ENCODE assay signal across 8 cellular contexts in the genomic region with DNA sequence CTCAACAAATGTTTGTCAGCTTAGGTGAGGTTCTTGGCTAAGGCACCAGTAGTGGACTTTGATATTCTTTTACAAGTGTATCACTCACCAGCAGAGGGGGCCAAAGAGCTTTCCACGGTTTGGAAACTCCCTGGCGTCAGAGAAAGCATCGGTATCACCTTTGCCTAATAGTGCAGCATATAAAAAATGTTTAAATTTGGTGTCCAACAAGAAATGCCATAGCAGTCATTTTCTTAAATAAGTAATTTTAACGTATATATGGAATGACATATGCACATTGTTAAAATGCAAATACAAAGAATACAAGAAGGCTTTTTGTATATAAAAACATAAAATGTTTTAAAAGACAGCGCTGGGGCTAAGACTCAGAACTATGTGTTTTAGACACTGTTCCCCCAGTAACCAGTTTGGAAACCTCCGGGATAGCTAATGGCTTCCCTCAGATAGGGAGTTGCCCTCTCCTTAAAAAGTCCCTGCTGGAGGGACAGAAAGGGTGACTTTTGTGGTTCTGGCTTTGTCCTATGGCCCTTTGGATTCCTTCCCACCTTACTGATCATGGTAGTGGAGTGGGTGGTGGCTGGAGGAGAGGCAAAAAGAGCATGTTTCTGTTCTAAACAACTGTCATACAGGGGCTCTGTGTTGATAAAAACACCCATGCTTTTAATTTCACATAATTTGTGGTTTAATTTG.
A peak's percentile ranks its signal among the peaks of the same experiment; 100 is the strongest.
DNase-seq lines count a peak whose midpoint lies in the region; ATAC-seq and TF ChIP-seq lines count a peak whose summit lies in the region.

No MANE protein-coding gene starts in this region.

- TF ChIP-seq POLR2A in Peyer's patch (IDR thresholded peaks at IDR 0.05) = no peak
- no peak for TF ChIP-seq POLR2A in stomach (IDR thresholded peaks at IDR 0.05)

- H3K4me1 Mint-ChIP-seq in CD8-positive, alpha-beta T cell (ENCODE audit: low read depth) = peaks cover 13% of the 10 kb centered on the region
- H3K4me1 Mint-ChIP-seq in activated T-cell treated with anti-CD3 and anti-CD28 coated beads, Interleukin-2, amount 50 U/mL, for 72 hours (ENCODE audit: low read depth) = peaks cover 45% of the 10 kb centered on the region
- H3K4me1 Mint-ChIP-seq in neural crest cell = peaks cover 15% of the 10 kb centered on the region

- no peaks in the 10 kb centered on the region for H3K9me3 Mint-ChIP-seq in CD8-positive, alpha-beta T cell
- no peaks in the 10 kb centered on the region for H3K9me3 Mint-ChIP-seq in activated T-cell treated with anti-CD3 and anti-CD28 coated beads, Interleukin-2, amount 50 U/mL, for 72 hours
- no peaks in the 10 kb centered on the region for H3K9me3 Mint-ChIP-seq in neural crest cell

- H3K27me3 ChIP-seq in CD8-positive, alpha-beta T cell (ENCODE audit: insufficient read depth, low read length) = no peaks in the 10 kb centered on the region
- no peaks in the 10 kb centered on the region for H3K27me3 ChIP-seq in Peyer's patch
- H3K27me3 ChIP-seq in stomach = no peaks in the 10 kb centered on the region

- no peaks in the 10 kb centered on the region for H3K36me3 Mint-ChIP-seq in CD8-positive, alpha-beta T cell
- H3K36me3 Mint-ChIP-seq in activated T-cell treated with anti-CD3 and anti-CD28 coated beads, Interleukin-2, amount 50 U/mL, for 72 hours (ENCODE audit: insufficient read depth in 2 of 2) = no peaks in the 10 kb centered on the region
- no peaks in the 10 kb centered on the region for H3K36me3 Mint-ChIP-seq in neural crest cell (ENCODE audit: low read depth)

- no peaks in the 10 kb centered on the region for H3K9me3 ChIP-seq in CD8-positive, alpha-beta T cell (ENCODE audit: low read length)
- H3K9me3 ChIP-seq in Peyer's patch (no peaks in the 10 kb centered on the region), stomach (no peaks in the 10 kb centered on the region)

- no peak overlapping the region for H3K27ac ChIP-seq in CD8-positive, alpha-beta T cell (ENCODE audit: low read depth, low read length)
- peak overlapping the region in 2 of 4 donors; percentile 0 to 3 for H3K27ac ChIP-seq in Peyer's patch
- H3K27ac ChIP-seq in stomach = peak overlapping the region in 3 of 5 donors; percentile 21 to 56 (median 35)

- peak overlapping the region; percentile 7 for H3K4me3 ChIP-seq in CD8-positive, alpha-beta T cell (ENCODE audit: low read depth, low read length)
- H3K4me3 ChIP-seq in Peyer's patch = no peak overlapping the region
- no peak overlapping the region for H3K4me3 ChIP-seq in fibroblast of mammary gland (ENCODE audit: control insufficient read depth, low read depth, low read length)
- H3K4me3 ChIP-seq in stomach = peak overlapping the region in 2 of 4 donors; percentile 6 to 7

- peaks cover 6% of the 10 kb centered on the region for H3K4me1 ChIP-seq in CD8-positive, alpha-beta T cell (ENCODE audit: insufficient read depth, low read length)
- peaks cover 0 to 5% (median 2%) of the 10 kb centered on the region in 4 donors for H3K4me1 ChIP-seq in Peyer's patch
- H3K4me1 ChIP-seq in stomach = peaks cover 6 to 18% (median 10%) of the 10 kb centered on the region in 4 donors

- no peaks in the 10 kb centered on the region for H3K36me3 ChIP-seq in CD8-positive, alpha-beta T cell (ENCODE audit: insufficient read depth, low read length)
- no peaks in the 10 kb centered on the region for H3K36me3 ChIP-seq in Peyer's patch
- H3K36me3 ChIP-seq in stomach = no peaks in the 10 kb centered on the region

- POLR2A ChIA-PET in CD8-positive, alpha-beta T cell (lab: Charles Lee) = interaction anchor here (1.0 kb wide), 1 partner anchor 1162 kb away, joined by 5 read pairs; no protein-coding TSS in a partner anchor

- no peaks in the 10 kb centered on the region for H3K27me3 Mint-ChIP-seq in CD8-positive, alpha-beta T cell (ENCODE audit: low read depth)
- no peaks in the 10 kb centered on the region for H3K27me3 Mint-ChIP-seq in activated T-cell treated with anti-CD3 and anti-CD28 coated beads, Interleukin-2, amount 50 U/mL, for 72 hours (ENCODE audit: low read depth)
- no peaks in the 10 kb centered on the region for H3K27me3 Mint-ChIP-seq in neural crest cell (ENCODE audit: low read depth)

- WGBS in stomach, 5 donors = 12 to 17% (median 15%) methylated on average over 6 of the region's 6 CpGs

- CTCF ChIA-PET in CD8-positive, alpha-beta T cell (lab: Charles Lee) = interaction anchor here (0.6 to 4.6 kb wide), 26 partner anchors 9 to 1552 kb away, joined by 3 to 68 read pairs (median 4); a partner anchor contains a TSS

- TF ChIP-seq CTCF in CD8-positive, alpha-beta T cell (IDR thresholded peaks at IDR 0.05) = peak; percentile 64
- TF ChIP-seq CTCF in GM20000 (IDR thresholded peaks at IDR 0.05; ENCODE audit: extremely low read depth, missing control alignments) (peak; percentile 49), Peyer's patch (IDR thresholded peaks at IDR 0.05) (peak; percentile 45 to 92 (median 84)), fibroblast of mammary gland (conservative IDR thresholded peaks at IDR 0.05; ENCODE audit: control insufficient read depth, insufficient read depth, low read depth, low read length) (peak; percentile 88), neural crest cell (conservative IDR thresholded peaks at IDR 0.05) (peak; percentile 88), stomach (IDR thresholded peaks at IDR 0.05) (peak in 5 of 7 experiments; percentile 50 to 80 (median 71))

- in situ Hi-C loops in KBM-7 (cut with MboI; ENCODE audit: low pct_unique_long_range_greater_than_20kb, low sequenced_read_pairs) = no loop called here

- H3K27ac Mint-ChIP-seq in CD8-positive, alpha-beta T cell = peak overlapping the region; percentile 62
- peak overlapping the region; percentile 82 for H3K27ac Mint-ChIP-seq in activated T-cell treated with anti-CD3 and anti-CD28 coated beads, Interleukin-2, amount 50 U/mL, for 72 hours
- H3K27ac Mint-ChIP-seq in neural crest cell (ENCODE audit: unreplicated experiment) = no peak overlapping the region

- peak; percentile 67 to 89 (median 81) for DNase-seq in CD8-positive, alpha-beta T cell
- DNase-seq in GM20000 (ENCODE audit: low spot score) (peak; percentile 60), KBM-7 (peak; percentile 74), Peyer's patch (peak; percentile 67 to 94 (median 78)), fibroblast of mammary gland (ENCODE audit: low read depth) (peak; percentile 83), neural crest cell (ENCODE audit: low read depth, low spot score) (peak; percentile 97), stomach (peak; percentile 91)
- peak; percentile 87 for DNase-seq in activated T-cell treated with anti-CD3 and anti-CD28 coated beads, Interleukin-2, amount 50 U/mL, for 72 hours

- peak; percentile 87 for ATAC-seq in CD8-positive, alpha-beta T cell
- peak; percentile 40 to 48 for ATAC-seq in activated T-cell treated with anti-CD3 and anti-CD28 coated beads, Interleukin-2, amount 50 U/mL, for 72 hours (replicated peaks in 1 of 2)

- TF ChIP-seq EP300 in stomach (IDR thresholded peaks at IDR 0.05) = no peak

- intact Hi-C loops in CD8-positive, alpha-beta T cell (cut with DNase I, micrococcal nuclease) = loop anchor here (2.0 to 10.0 kb wide), 3 partner anchors 196 to 1554 kb away; no protein-coding TSS in a partner anchor
- intact Hi-C loops in stomach (cut with DNase I; ENCODE audit: low total_unique reads) = no loop called here

- H3K4me3 Mint-ChIP-seq in CD8-positive, alpha-beta T cell = peak overlapping the region; percentile 77
- H3K4me3 Mint-ChIP-seq in activated T-cell treated with anti-CD3 and anti-CD28 coated beads, Interleukin-2, amount 50 U/mL, for 72 hours = peak overlapping the region; percentile 62 to 83
- H3K4me3 Mint-ChIP-seq in neural crest cell = no peak overlapping the region
